14 cellular contexts compared by ENCODE assay signal in the genomic region with DNA sequence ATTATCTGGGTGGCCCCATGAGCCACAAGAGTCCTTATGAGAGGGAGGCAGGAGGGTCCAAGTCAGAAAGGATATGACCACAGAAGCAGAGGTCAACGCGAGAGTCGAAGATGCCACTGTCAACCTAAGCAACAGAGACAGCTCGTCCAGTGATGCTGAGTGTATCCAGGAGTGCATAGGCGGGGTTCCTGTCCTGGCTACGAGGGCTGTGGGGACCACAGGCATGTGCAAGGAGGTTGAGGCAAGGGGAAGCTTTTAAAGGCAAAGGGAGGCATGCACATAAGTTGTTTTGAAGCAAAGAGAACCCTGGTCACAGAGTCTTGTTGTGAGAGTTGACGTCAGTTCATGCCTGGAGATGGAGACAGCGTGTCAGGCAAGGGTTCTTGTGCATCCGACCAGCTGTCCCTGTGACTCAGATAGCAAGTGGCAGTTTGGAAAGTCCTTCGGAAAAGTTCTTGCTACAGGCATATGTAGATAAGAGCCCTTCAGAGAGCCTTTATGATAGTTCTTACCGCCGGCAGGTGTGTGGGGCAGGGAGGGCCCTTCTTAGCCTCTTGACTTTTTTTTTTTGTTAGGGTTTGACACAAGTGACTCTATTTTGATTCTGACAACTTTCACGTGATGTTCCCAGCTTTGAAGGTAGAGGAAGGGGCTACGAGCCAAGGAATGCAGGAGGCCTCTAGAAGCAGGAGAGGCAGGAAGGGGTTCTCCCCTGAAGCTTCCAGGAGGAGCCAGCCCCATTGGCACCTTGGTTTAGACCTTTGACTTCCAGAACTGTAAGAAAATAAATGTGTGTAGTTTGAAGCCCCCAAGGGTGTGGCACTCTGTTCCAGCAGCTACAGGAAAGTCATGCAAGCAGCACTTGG.
"Had no signal": no experiment of that assay in that cellular context is flagged by ENCODE, and none has a peak within 500 bp of the region (broad histone marks: within the 10 kb centered on the region; RNA-seq: fewer than 3 reads in every experiment).

No MANE protein-coding gene starts in this region.

- ATAC-seq: effector memory CD8-positive, alpha-beta T cell; foreskin keratinocyte; mucosa of descending colon; naive thymus-derived CD8-positive, alpha-beta T cell had no signal

- H3K27ac Mint-ChIP-seq: activated B cell treated with CpG ODN at 0.5 μM for 24 hours; activated CD4-positive, alpha-beta memory T cell treated with anti-CD3 and anti-CD28 coated beads, Interleukin-2, amount 10 ng/mL, durations not matched to agents 7 days and 5 days; activated naive CD4-positive, alpha-beta T cell treated with anti-CD3 and anti-CD28 coated beads, Interleukin-2, amount 50 U/mL, for 24 hours; effector memory CD8-positive, alpha-beta T cell; naive thymus-derived CD8-positive, alpha-beta T cell; stimulated activated naive B cell treated with anti-CD40 and anti-IgM and Interleukin-4, amounts not matched to agents 10 μg/mL and 1 μg/mL and 100 μg/mL, for 72 hours; T-helper 2 cell treated with Interferon-gamma antibody and Interleukin-4, amounts not matched to agents 5 μg/mL and 100 μg/mL, for 36 hours had no signal

- DNase-seq: activated B cell treated with CpG ODN at 0.5 μM for 24 hours; activated CD4-positive, alpha-beta memory T cell treated with anti-CD3 and anti-CD28 coated beads, Interleukin-2, amount 10 ng/mL, durations not matched to agents 7 days and 5 days; activated CD4-positive, alpha-beta T cell treated with anti-CD3 and anti-CD28 coated beads for 48 hours; activated gamma-delta T cell; effector memory CD8-positive, alpha-beta T cell; foreskin keratinocyte; hypothalamus; mammary epithelial cell; SK-N-SH had no signal

- H3K4me3 Mint-ChIP-seq: activated B cell treated with CpG ODN at 0.5 μM for 24 hours; activated CD4-positive, alpha-beta memory T cell treated with anti-CD3 and anti-CD28 coated beads, Interleukin-2, amount 10 ng/mL, durations not matched to agents 7 days and 5 days; activated naive CD4-positive, alpha-beta T cell treated with anti-CD3 and anti-CD28 coated beads, Interleukin-2, amount 50 U/mL, for 24 hours; effector memory CD8-positive, alpha-beta T cell; naive thymus-derived CD8-positive, alpha-beta T cell; stimulated activated naive B cell treated with anti-CD40 and anti-IgM and Interleukin-4, amounts not matched to agents 10 μg/mL and 1 μg/mL and 100 μg/mL, for 72 hours; T-helper 2 cell treated with Interferon-gamma antibody and Interleukin-4, amounts not matched to agents 5 μg/mL and 100 μg/mL, for 36 hours had no signal

- H3K27me3 Mint-ChIP-seq: activated CD4-positive, alpha-beta memory T cell treated with anti-CD3 and anti-CD28 coated beads, Interleukin-2, amount 10 ng/mL, durations not matched to agents 7 days and 5 days; activated naive CD4-positive, alpha-beta T cell treated with anti-CD3 and anti-CD28 coated beads, Interleukin-2, amount 50 U/mL, for 24 hours had no signal

- H3K4me1 Mint-ChIP-seq: activated B cell treated with CpG ODN at 0.5 μM for 24 hours; activated CD4-positive, alpha-beta memory T cell treated with anti-CD3 and anti-CD28 coated beads, Interleukin-2, amount 10 ng/mL, durations not matched to agents 7 days and 5 days; activated naive CD4-positive, alpha-beta T cell treated with anti-CD3 and anti-CD28 coated beads, Interleukin-2, amount 50 U/mL, for 24 hours; naive thymus-derived CD8-positive, alpha-beta T cell had no signal

- H3K9me3 Mint-ChIP-seq: activated naive CD4-positive, alpha-beta T cell treated with anti-CD3 and anti-CD28 coated beads, Interleukin-2, amount 50 U/mL, for 24 hours had no signal

- H3K36me3 Mint-ChIP-seq: activated naive CD4-positive, alpha-beta T cell treated with anti-CD3 and anti-CD28 coated beads, Interleukin-2, amount 50 U/mL, for 24 hours had no signal
